8 cellular contexts compared by ENCODE assay signal in genomic region chr19:12669272-12670158, GRCh38. TPM values are rescaled to one million over a fixed set of nuclear protein-coding genes. Genes with fewer than 3 reads are reported as not detected.
DNase-seq lines count a peak whose midpoint lies in the region; ATAC-seq and TF ChIP-seq lines count a peak whose summit lies in the region.

No MANE protein-coding gene starts in this region.

- DNase-seq in SJSA1 (ENCODE audit: low read depth in 1 of 2, low spot score in 2 of 2) (peak; percentile 76 to 94), neuronal stem cell (ENCODE audit: low spot score) (peak; percentile 77), substantia nigra (lab: John Stamatoyannopoulos, UW) (peak in 46 of 49 donors; percentile 37 to 88 (median 72))
- DNase-seq in activated naive CD4-positive, alpha-beta T cell treated with anti-CD3 and anti-CD28 coated beads for 36 hours: peak; percentile 82

- intact Hi-C loops in activated naive CD4-positive, alpha-beta T cell treated with anti-CD3 and anti-CD28 coated beads for 36 hours (cut with micrococcal nuclease): loop anchor here (1.0 to 10.0 kb wide), 6 partner anchors 12 to 577 kb away; partner anchors contain the start of genes DHPS, ZNF44, ZNF490 and ZNF791

- peaks cover 46% of the 10 kb centered on the region for H3K4me1 Mint-ChIP-seq in activated naive CD4-positive, alpha-beta T cell treated with anti-CD3 and anti-CD28 coated beads for 36 hours (ENCODE audit: low read depth)

- no peaks in the 10 kb centered on the region for H3K9me3 Mint-ChIP-seq in activated naive CD4-positive, alpha-beta T cell treated with anti-CD3 and anti-CD28 coated beads for 36 hours

- peak overlapping the region; percentile 87 for H4K8ac ChIP-seq in neuronal stem cell (ENCODE audit: low read depth, low read length)

- H3K9ac ChIP-seq in Loucy (ENCODE audit: low read depth, low read length, poor library complexity, severe bottlenecking) (peak overlapping the region; percentile 89), neuronal stem cell (ENCODE audit: low read depth, low read length, poor library complexity) (peak overlapping the region; percentile 98)

- no peaks in the 10 kb centered on the region for H3F3A ChIP-seq in Loucy (ENCODE audit: low read depth)

- H3K23ac ChIP-seq in neuronal stem cell (ENCODE audit: low read depth, low read length, poor library complexity): peak overlapping the region; percentile 97

- peak overlapping the region; percentile 86 for H3K14ac ChIP-seq in neuronal stem cell (ENCODE audit: low read length)

- no peak overlapping the region for H2BK12ac ChIP-seq in neuronal stem cell (ENCODE audit: low read length)

- peaks cover 33% of the 10 kb centered on the region for H3K36me3 Mint-ChIP-seq in activated naive CD4-positive, alpha-beta T cell treated with anti-CD3 and anti-CD28 coated beads for 36 hours (ENCODE audit: low read depth)

- H4K91ac ChIP-seq in neuronal stem cell (ENCODE audit: low read depth, low read length, poor library complexity): peak overlapping the region; percentile 58

- H3K4me3 Mint-ChIP-seq in activated naive CD4-positive, alpha-beta T cell treated with anti-CD3 and anti-CD28 coated beads for 36 hours: peak overlapping the region; percentile 95

- H3K4me3 ChIP-seq in GM12875 (ENCODE audit: low read depth, low read length) (peak overlapping the region; percentile 85), Loucy (ENCODE audit: low read length, poor library complexity, severe bottlenecking) (peak overlapping the region; percentile 79), SJSA1 (peak overlapping the region; percentile 70), gastroesophageal sphincter (peak overlapping the region; percentile 83 to 85), neuronal stem cell (ENCODE audit: low read length in 2 of 2) (peak overlapping the region; percentile 78 to 92)

- ATAC-seq in gastroesophageal sphincter (peak; percentile 61), GM21737 (IDR thresholded peaks at IDR 0.05; ENCODE audit: unreplicated experiment) (no peak)

- CTCF ChIA-PET in activated naive CD4-positive, alpha-beta T cell treated with anti-CD3 and anti-CD28 coated beads for 36 hours (lab: Charles Lee): interaction anchor here (4.8 kb wide), 1 partner anchor 8 kb away, joined by 27 read pairs; no protein-coding TSS in a partner anchor

- H3K9me3 ChIP-seq in Loucy (ENCODE audit: insufficient read depth, low read depth, low read length) (no peaks in the 10 kb centered on the region), SJSA1 (replicated peaks) (no peaks in the 10 kb centered on the region), gastroesophageal sphincter (no peaks in the 10 kb centered on the region), neuronal stem cell (replicated peaks in 1 of 2; ENCODE audit: control insufficient read depth in 2 of 2, insufficient read depth in 1 of 2, low read depth in 1 of 2, low read length in 2 of 2) (no peaks in the 10 kb centered on the region)

- no peak for TF ChIP-seq EP300 in gastroesophageal sphincter (IDR thresholded peaks at IDR 0.05)

- H3K27me3 Mint-ChIP-seq in activated naive CD4-positive, alpha-beta T cell treated with anti-CD3 and anti-CD28 coated beads for 36 hours (ENCODE audit: low read depth): no peaks in the 10 kb centered on the region

- H3K79me1 ChIP-seq in neuronal stem cell (ENCODE audit: low read depth, low read length): peaks cover 28% of the 10 kb centered on the region

- H3K36me3 ChIP-seq in Loucy (ENCODE audit: insufficient read depth, low read length) (peaks cover 11% of the 10 kb centered on the region; the same call in 1 of the 2 replicates), SJSA1 (peaks cover 51% of the 10 kb centered on the region), gastroesophageal sphincter (peaks cover 0 to 41% of the 10 kb centered on the region in 2 donors), neuronal stem cell (replicated peaks in 1 of 2; ENCODE audit: control insufficient read depth in 2 of 2, insufficient read depth in 2 of 2, low read length in 2 of 2) (peaks cover 32 to 54% of the 10 kb centered on the region in 2 donors)

- no peak overlapping the region for H2BK120ac ChIP-seq in neuronal stem cell (ENCODE audit: low read depth, low read length)

- no peaks in the 10 kb centered on the region for H3K9me2 ChIP-seq in Loucy (replicated peaks; ENCODE audit: low read depth, low read length)

- H2BK15ac ChIP-seq in neuronal stem cell (ENCODE audit: low read length): peak overlapping the region; percentile 32

- H2BK5ac ChIP-seq in neuronal stem cell (ENCODE audit: low read length): peak overlapping the region; percentile 85

- H2AFZ ChIP-seq in Loucy (ENCODE audit: low read length) (peak overlapping the region; percentile 90), neuronal stem cell (ENCODE audit: low read length) (peak overlapping the region; percentile 87)

- H3K27me3 ChIP-seq in Loucy (ENCODE audit: insufficient read depth, low read length, poor library complexity, severe bottlenecking) (no peaks in the 10 kb centered on the region), SJSA1 (replicated peaks) (no peaks in the 10 kb centered on the region), gastroesophageal sphincter (no peaks in the 10 kb centered on the region), neuronal stem cell (ENCODE audit: control insufficient read depth in 3 of 3, insufficient read depth in 3 of 3, low read depth in 1 of 3, low read length in 3 of 3) (no peaks in the 10 kb centered on the region)

- H3K4ac ChIP-seq in neuronal stem cell (ENCODE audit: low read length): peak overlapping the region; percentile 78

- H2AK5ac ChIP-seq in neuronal stem cell (ENCODE audit: low read depth, low read length): peak overlapping the region; percentile 95

- peaks cover 13% of the 10 kb centered on the region for H4K20me1 ChIP-seq in Loucy (ENCODE audit: insufficient read depth, low read length, poor library complexity, severe bottlenecking)

- peaks cover 25% of the 10 kb centered on the region for H3K4me1 ChIP-seq in Loucy (ENCODE audit: insufficient read depth, low read length, poor library complexity, severe bottlenecking)
- peaks cover 28% of the 10 kb centered on the region for H3K4me1 ChIP-seq in SJSA1 (replicated peaks)
- H3K4me1 ChIP-seq in gastroesophageal sphincter: peaks cover 0 to 64% (median 35%) of the 10 kb centered on the region in 3 donors
- H3K4me1 ChIP-seq in neuronal stem cell (ENCODE audit: control insufficient read depth in 2 of 2, insufficient read depth in 1 of 2, low read depth in 1 of 2, low read length in 2 of 2): peaks cover 17 to 25% of the 10 kb centered on the region in 2 donors

- H3K18ac ChIP-seq in neuronal stem cell (ENCODE audit: low read length): peak overlapping the region; percentile 88

- peak overlapping the region; percentile 89 for H3K4me2 ChIP-seq in Loucy (ENCODE audit: low read depth, low read length, poor library complexity, severe bottlenecking)
- H3K4me2 ChIP-seq in neuronal stem cell (ENCODE audit: insufficient read depth, low read length, poor library complexity, severe bottlenecking): peak overlapping the region; percentile 96

- H3K79me2 ChIP-seq in Loucy (ENCODE audit: insufficient read depth, low read length): peaks cover 38% of the 10 kb centered on the region

- no peak for TF ChIP-seq CTCF in GM12875 (IDR thresholded peaks at IDR 0.05; ENCODE audit: borderline replicate concordance, insufficient read depth, low read depth, low read length)
- no peak for TF ChIP-seq CTCF in Loucy (conservative IDR thresholded peaks at IDR 0.05; ENCODE audit: low read length)
- peak in 1 of 4 experiments; percentile 29 for TF ChIP-seq CTCF in gastroesophageal sphincter (IDR thresholded peaks at IDR 0.05)

- WGBS in gastroesophageal sphincter (ENCODE audit: low coverage in 1 of 2), 2 donors: 0 to 1% methylated on average over 15 to 19 of the region's 64 CpGs
- no CpG with 5 or more reads among the region's 64 CpGs for WGBS in neuronal stem cell (ENCODE audit: extremely low coverage in 2 of 2, insufficient read length in 2 of 2, insufficient replicate concordance in 1 of 2), 2 donors

- H3K27ac ChIP-seq in SJSA1: peak overlapping the region; percentile 94
- peak overlapping the region; percentile 85 to 98 (median 94) for H3K27ac ChIP-seq in gastroesophageal sphincter
- H3K27ac ChIP-seq in neuronal stem cell (replicated peaks; ENCODE audit: low read length): peak overlapping the region; percentile 87
- H3K27ac ChIP-seq in substantia nigra (ENCODE audit: low read depth, low read length, poor library complexity, severe bottlenecking): peak overlapping the region; percentile 99

- peak; percentile 11 to 13 for TF ChIP-seq POLR2A in gastroesophageal sphincter (IDR thresholded peaks at IDR 0.05)

- peak overlapping the region; percentile 100 for H3K27ac Mint-ChIP-seq in activated naive CD4-positive, alpha-beta T cell treated with anti-CD3 and anti-CD28 coated beads for 36 hours

RNA-seq across cellular contexts. Expression of gene WDR83, which starts 2.9 kb away (rescaled TPM):
- total RNA-seq in SJSA1 (2014; rRNA removed; shearing (Covaris generic)): 9.7 and 23.7 TPM in 2 replicates
- total RNA-seq in activated naive CD4-positive, alpha-beta T cell treated with anti-CD3 and anti-CD28 coated beads for 36 hours: 10 to 100 TPM; 14.9 to 16.2 TPM
- total RNA-seq in gastroesophageal sphincter: 10 to 100 TPM in 3 of 4 donors, 1 to 10 TPM in 1; 8.8 to 19.8 (median 15.5) TPM
- polyA plus RNA-seq in neuronal stem cell (2013, experiment 1 of 2): 11.5 TPM
- polyA plus RNA-seq in neuronal stem cell (2013, experiment 2 of 2): 10.8 TPM

RNA-seq across cellular contexts. Expression of gene MAN2B1, which starts 3.0 kb away (rescaled TPM):
- total RNA-seq in SJSA1 (2014; rRNA removed; shearing (Covaris generic)): 36.1 and 38.7 TPM in 2 replicates
- 100 to 1,000 TPM; 120 to 131 TPM for total RNA-seq in activated naive CD4-positive, alpha-beta T cell treated with anti-CD3 and anti-CD28 coated beads for 36 hours
- total RNA-seq in gastroesophageal sphincter: 10 to 100 TPM; 61.3 to 98.1 (median 70.8) TPM
- 48.1 TPM for polyA plus RNA-seq in neuronal stem cell (2013, experiment 1 of 2)
- polyA plus RNA-seq in neuronal stem cell (2013, experiment 2 of 2): 48.3 TPM

RNA-seq across cellular contexts. Expression of gene DHPS, which starts 12.2 kb away (rescaled TPM):
- total RNA-seq in SJSA1 (2014; rRNA removed; shearing (Covaris generic)): 69.4 and 71.1 TPM in 2 replicates
- 100 to 1,000 TPM; 131 to 149 TPM for total RNA-seq in activated naive CD4-positive, alpha-beta T cell treated with anti-CD3 and anti-CD28 coated beads for 36 hours
- total RNA-seq in gastroesophageal sphincter: 100 to 1,000 TPM in 1 of 4 donors, 10 to 100 TPM in 3; 77.3 to 122 (median 92.1) TPM
- 92.1 TPM for polyA plus RNA-seq in neuronal stem cell (2013, experiment 1 of 2)
- 91.6 TPM for polyA plus RNA-seq in neuronal stem cell (2013, experiment 2 of 2)

RNA-seq across cellular contexts. Expression of gene GNG14, which starts 18.3 kb away (rescaled TPM):
- not detected in 2 replicates for total RNA-seq in SJSA1 (2014; rRNA removed; shearing (Covaris generic))
- not detected for total RNA-seq in activated naive CD4-positive, alpha-beta T cell treated with anti-CD3 and anti-CD28 coated beads for 36 hours
- not detected for total RNA-seq in gastroesophageal sphincter
- not detected for polyA plus RNA-seq in neuronal stem cell (2013, experiment 1 of 2)
- polyA plus RNA-seq in neuronal stem cell (2013, experiment 2 of 2): not detected

RNA-seq across cellular contexts. Expression of gene FBXW9, which starts 26.9 kb away (rescaled TPM):
- total RNA-seq in SJSA1 (2014; rRNA removed; shearing (Covaris generic)): 9.0 and 13.2 TPM in 2 replicates
- 1 to 10 TPM; 7.2 to 8.7 TPM for total RNA-seq in activated naive CD4-positive, alpha-beta T cell treated with anti-CD3 and anti-CD28 coated beads for 36 hours
- 1 to 10 TPM; 3.8 to 7.5 (median 4.1) TPM for total RNA-seq in gastroesophageal sphincter
- polyA plus RNA-seq in neuronal stem cell (2013, experiment 1 of 2): 11.2 TPM
- polyA plus RNA-seq in neuronal stem cell (2013, experiment 2 of 2): 11.1 TPM
